16 cellular contexts compared by ENCODE assay signal in the genomic region with DNA sequence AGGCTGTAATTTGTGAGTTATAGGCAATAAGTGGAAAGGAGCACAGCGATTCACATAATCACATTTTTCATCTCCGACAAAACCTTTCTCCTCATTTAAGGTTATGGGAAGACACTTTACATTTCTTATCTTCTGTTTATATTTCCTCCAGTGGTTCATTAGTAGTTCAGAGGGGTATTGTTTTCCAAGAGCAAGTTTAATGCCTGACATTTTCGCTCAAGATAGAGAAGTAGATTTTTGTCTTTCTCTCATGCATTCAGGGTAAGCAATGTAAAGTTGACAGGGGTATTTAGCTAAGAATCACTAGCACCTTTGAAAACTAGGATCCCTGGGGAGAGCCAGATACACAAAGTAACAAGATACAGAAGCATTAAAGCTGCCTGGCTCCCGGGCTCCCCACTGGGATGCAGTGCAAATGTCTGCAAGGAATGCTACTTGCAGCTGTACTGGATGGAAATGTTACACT.
A peak's percentile ranks its signal among the peaks of the same experiment; 100 is the strongest.
DNase-seq lines count a peak whose midpoint lies in the region; ATAC-seq and TF ChIP-seq lines count a peak whose summit lies in the region.
"Had no signal": no experiment of that assay in that cellular context is flagged by ENCODE, and none has a peak within 500 bp of the region (broad histone marks: within the 10 kb centered on the region; RNA-seq: fewer than 3 reads in every experiment).

No MANE protein-coding gene starts in this region.

- WGBS in IMR-90 (ENCODE audit: extremely low coverage in 2 of 2, insufficient read length in 1 of 2), 2 experiments = no CpG with 5 or more reads among the region's 4 CpGs

- H3K14ac ChIP-seq in IMR-90 (replicated peaks; ENCODE audit: low read depth, low read length) = no peak overlapping the region

- H3K9me3 Mint-ChIP-seq in activated CD4-positive, alpha-beta T cell treated with anti-CD3 and anti-CD28 coated beads, Interleukin-2, amount 10 ng/mL, durations not matched to agents 24 days and 14 days = no peaks in the 10 kb centered on the region

- H3K18ac ChIP-seq in IMR-90 (ENCODE audit: low read depth, low read length) = no peak overlapping the region

- H3K36me3 ChIP-seq in IMR-90 (ENCODE audit: control insufficient read depth, insufficient read depth, low read length) (no peaks in the 10 kb centered on the region), NT2/D1 (ENCODE audit: insufficient read depth, insufficient read length, low read length) (no peaks in the 10 kb centered on the region)
- H3K36me3 ChIP-seq: adrenal gland, SJSA1 had no signal

- no peak overlapping the region for H3K4me3 Mint-ChIP-seq in activated CD4-positive, alpha-beta T cell treated with anti-CD3 and anti-CD28 coated beads, Interleukin-2, amount 10 ng/mL, durations not matched to agents 24 days and 14 days
- H3K4me3 Mint-ChIP-seq: activated CD8-positive, alpha-beta T cell treated with anti-CD3 and anti-CD28 coated beads, Interleukin-2, amount 10 ng/mL, durations not matched to agents 7 days and 5 days; stimulated activated naive B cell treated with anti-CD40 and anti-IgM and Interleukin-4, amounts not matched to agents 10 μg/mL and 1 μg/mL and 100 μg/mL, for 72 hours had no signal

- no peak overlapping the region for H4K5ac ChIP-seq in IMR-90 (ENCODE audit: low read depth, low read length)

- no peak overlapping the region for H4K91ac ChIP-seq in IMR-90 (ENCODE audit: insufficient read depth, low read depth, low read length)

- no peak overlapping the region for H3K56ac ChIP-seq in IMR-90 (ENCODE audit: extremely low read depth, insufficient read depth, low read length)

- H3K27me3 ChIP-seq in IMR-90 (ENCODE audit: control insufficient read depth, insufficient read depth, low read length) (no peaks in the 10 kb centered on the region), NT2/D1 (ENCODE audit: insufficient read depth, insufficient read length) (no peaks in the 10 kb centered on the region)
- H3K27me3 ChIP-seq: adrenal gland, SJSA1 had no signal

- H3K4me3 ChIP-seq in IMR-90 (ENCODE audit: insufficient read depth, low read depth, low read length) (no peak overlapping the region), NT2/D1 (ENCODE audit: insufficient read length, low read depth) (no peak overlapping the region)
- H3K4me3 ChIP-seq: adrenal gland, SJSA1, skin epidermis had no signal

- peaks cover 7% of the 10 kb centered on the region for H3K4me1 Mint-ChIP-seq in activated CD4-positive, alpha-beta T cell treated with anti-CD3 and anti-CD28 coated beads, Interleukin-2, amount 10 ng/mL, durations not matched to agents 24 days and 14 days

- H3K4me2 ChIP-seq in IMR-90 (ENCODE audit: low read depth, low read length) = no peak overlapping the region

- H3K4me1 ChIP-seq in IMR-90 (ENCODE audit: control insufficient read depth, insufficient read depth, low read length) (peaks cover 3% of the 10 kb centered on the region; the same call in 1 of the 2 replicates), NT2/D1 (ENCODE audit: insufficient read depth, insufficient read length) (no peaks in the 10 kb centered on the region)

- H3K79me1 ChIP-seq in IMR-90 (ENCODE audit: low read depth in 1 of 2, low read length in 2 of 2) = no peaks in the 10 kb centered on the region

- TF ChIP-seq CTCF in IMR-90 (conservative IDR thresholded peaks at IDR 0.05; ENCODE audit: low read depth, low read length) = no peak

- H2BK5ac ChIP-seq in IMR-90 (ENCODE audit: low read depth, low read length, poor library complexity, severe bottlenecking) = no peak overlapping the region

- ATAC-seq in IMR-90 (ENCODE audit: low read depth) (peak; percentile 42; the same call in 1 of the 2 replicates), SK-N-SH treated with all-trans-retinoic acid at 6 μM for 48 hours (no peak), HG03175 (IDR thresholded peaks at IDR 0.05; ENCODE audit: unreplicated experiment) (no peak), HG03520 (IDR thresholded peaks at IDR 0.05; ENCODE audit: unreplicated experiment) (no peak)
- ATAC-seq: activated CD8-positive, alpha-beta T cell treated with anti-CD3 and anti-CD28 coated beads, Interleukin-2, amount 10 ng/mL, durations not matched to agents 7 days and 5 days; stimulated activated naive B cell treated with anti-CD40 and anti-IgM and Interleukin-4, amounts not matched to agents 10 μg/mL and 1 μg/mL and 100 μg/mL, for 72 hours had no signal

- TF ChIP-seq RAD21 in IMR-90 (IDR thresholded peaks at IDR 0.05; ENCODE audit: low read length) = no peak

- in situ Hi-C loops in IMR-90 (cut with MboI; ENCODE audit: low sequenced_read_pairs) = no loop called here

- H3K9me3 ChIP-seq in IMR-90 (ENCODE audit: control insufficient read depth, insufficient read depth, low read length) = no peaks in the 10 kb centered on the region
- no peaks in the 10 kb centered on the region for H3K9me3 ChIP-seq in NT2/D1 (ENCODE audit: insufficient read depth, low read length)
- H3K9me3 ChIP-seq: adrenal gland, SJSA1 had no signal

- CTCF ChIA-PET in IMR-90 (lab: Yijun Ruan, JAX) = no interaction called here

- no peak overlapping the region for H2BK15ac ChIP-seq in IMR-90 (ENCODE audit: low read depth, low read length)

- H3K27ac ChIP-seq in IMR-90 (ENCODE audit: insufficient read depth, low read length) = no peak overlapping the region
- H3K27ac ChIP-seq: adrenal gland, SJSA1, skin epidermis had no signal

- H2AK5ac ChIP-seq in IMR-90 (ENCODE audit: low read depth, low read length) = no peak overlapping the region

- H4K20me1 ChIP-seq in IMR-90 (ENCODE audit: insufficient read depth, low read length) = no peaks in the 10 kb centered on the region

- H3K27me3 Mint-ChIP-seq in activated CD4-positive, alpha-beta T cell treated with anti-CD3 and anti-CD28 coated beads, Interleukin-2, amount 10 ng/mL, durations not matched to agents 24 days and 14 days = no peaks in the 10 kb centered on the region
- H3K27me3 Mint-ChIP-seq: stimulated activated naive B cell treated with anti-CD40 and anti-IgM and Interleukin-4, amounts not matched to agents 10 μg/mL and 1 μg/mL and 100 μg/mL, for 72 hours had no signal

- no peak overlapping the region for H2AK9ac ChIP-seq in IMR-90 (replicated peaks; ENCODE audit: low read depth, low read length, poor library complexity)

- no peak overlapping the region for H4K8ac ChIP-seq in IMR-90 (ENCODE audit: low read depth in 2 of 2, low read length in 2 of 2)

- peaks cover 3% of the 10 kb centered on the region for H3K36me3 Mint-ChIP-seq in activated CD4-positive, alpha-beta T cell treated with anti-CD3 and anti-CD28 coated beads, Interleukin-2, amount 10 ng/mL, durations not matched to agents 24 days and 14 days (ENCODE audit: low read depth)

- H2BK120ac ChIP-seq in IMR-90 (ENCODE audit: low read depth, low read length) = no peak overlapping the region

- no peak overlapping the region for H3K9ac ChIP-seq in IMR-90 (ENCODE audit: low read depth, low read length)
- no peak overlapping the region for H3K9ac ChIP-seq in NT2/D1 (ENCODE audit: insufficient read length, low read depth)

- POLR2A ChIA-PET in IMR-90 (lab: Charles Lee; ENCODE audit: unreplicated experiment) = no interaction called here

- no peak overlapping the region for H3K23ac ChIP-seq in IMR-90 (ENCODE audit: low read depth, low read length)

- DNase-seq in D341Med (ENCODE audit: low spot score) (peak; percentile 47), IMR-90 (no peak), NT2/D1 (ENCODE audit: low read depth, low spot score) (peak; percentile 30), left kidney (ENCODE audit: low read depth, low spot score) (peak; percentile 32)
- DNase-seq in activated CD4-positive, alpha-beta T cell treated with anti-CD3 and anti-CD28 coated beads, Interleukin-2, amount 10 ng/mL, durations not matched to agents 24 days and 14 days = no peak
- DNase-seq: activated CD8-positive, alpha-beta T cell treated with anti-CD3 and anti-CD28 coated beads, Interleukin-2, amount 10 ng/mL, durations not matched to agents 7 days and 5 days; adrenal gland; AML-193; GOT3; NCI-H1694; stimulated activated naive B cell treated with anti-CD40 and anti-IgM and Interleukin-4, amounts not matched to agents 10 μg/mL and 1 μg/mL and 100 μg/mL, for 72 hours had no signal

- no peaks in the 10 kb centered on the region for H3K9me1 ChIP-seq in IMR-90 (ENCODE audit: insufficient read depth, low read length)

- TF ChIP-seq POLR2A in IMR-90 (IDR thresholded peaks at IDR 0.05; ENCODE audit: low read depth, low read length) = no peak

- no peak overlapping the region for H3K4ac ChIP-seq in IMR-90 (ENCODE audit: low read depth, low read length)

- H2BK20ac ChIP-seq in IMR-90 (ENCODE audit: low read depth, low read length) = no peak overlapping the region

- H3K27ac Mint-ChIP-seq in activated CD4-positive, alpha-beta T cell treated with anti-CD3 and anti-CD28 coated beads, Interleukin-2, amount 10 ng/mL, durations not matched to agents 24 days and 14 days = no peak overlapping the region
- H3K27ac Mint-ChIP-seq: activated CD8-positive, alpha-beta T cell treated with anti-CD3 and anti-CD28 coated beads, Interleukin-2, amount 10 ng/mL, durations not matched to agents 7 days and 5 days; stimulated activated naive B cell treated with anti-CD40 and anti-IgM and Interleukin-4, amounts not matched to agents 10 μg/mL and 1 μg/mL and 100 μg/mL, for 72 hours had no signal

- no TSS peak for BruUV-seq in IMR-90 (replicated peaks; lab: Mats Ljungman, UMichigan)

- dilution Hi-C loops in IMR-90 (cut with HindIII; ENCODE audit: low sequenced_read_pairs, unreplicated experiment) = no loop called here

- H2AFZ ChIP-seq in IMR-90 (replicated peaks; ENCODE audit: low read length, poor library complexity) = no peak overlapping the region

- intact Hi-C loops in IMR-90 (cut with micrococcal nuclease) = no loop called here
- intact Hi-C loops in activated CD4-positive, alpha-beta T cell treated with anti-CD3 and anti-CD28 coated beads, Interleukin-2, amount 10 ng/mL, durations not matched to agents 24 days and 14 days (cut with micrococcal nuclease) = no loop called here

TF ChIP-seq in IMR-90, 13 proteins besides CTCF, POLR2A, EP300 and RAD21 (continues in another document):
- TF ChIP-seq FOS (IDR thresholded peaks at IDR 0.05; ENCODE audit: low read depth, low read length) (no peak), RCOR1 (IDR thresholded peaks at IDR 0.05; ENCODE audit: insufficient replicate concordance, low read length) (no peak)

TF ChIP-seq in SK-N-SH treated with all-trans-retinoic acid at 6 μM for 48 hours, 23 proteins besides CTCF, POLR2A, EP300 and RAD21 (continues in another document):
- TF ChIP-seq, protein P1, sequence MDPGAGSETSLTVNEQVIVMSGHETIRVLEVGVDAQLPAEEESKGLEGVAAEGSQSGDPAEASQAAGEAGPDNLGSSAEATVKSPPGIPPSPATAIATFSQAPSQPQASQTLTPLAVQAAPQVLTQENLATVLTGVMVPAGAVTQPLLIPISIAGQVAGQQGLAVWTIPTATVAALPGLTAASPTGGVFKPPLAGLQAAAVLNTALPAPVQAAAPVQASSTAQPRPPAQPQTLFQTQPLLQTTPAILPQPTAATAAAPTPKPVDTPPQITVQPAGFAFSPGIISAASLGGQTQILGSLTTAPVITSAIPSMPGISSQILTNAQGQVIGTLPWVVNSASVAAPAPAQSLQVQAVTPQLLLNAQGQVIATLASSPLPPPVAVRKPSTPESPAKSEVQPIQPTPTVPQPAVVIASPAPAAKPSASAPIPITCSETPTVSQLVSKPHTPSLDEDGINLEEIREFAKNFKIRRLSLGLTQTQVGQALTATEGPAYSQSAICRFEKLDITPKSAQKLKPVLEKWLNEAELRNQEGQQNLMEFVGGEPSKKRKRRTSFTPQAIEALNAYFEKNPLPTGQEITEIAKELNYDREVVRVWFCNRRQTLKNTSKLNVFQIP (CRISPR knock-in tag; IDR thresholded peaks at IDR 0.05; ENCODE audit: borderline replicate concordance, low read depth) = no peak
- TF ChIP-seq ESRRG (CRISPR knock-in tag; IDR thresholded peaks at IDR 0.05) = no peak

Comparison
In these comparisons a context has a peak if more than half of its experiments do, and no peak if none do; other contexts are left out.
1. DNase-seq: peak in D341Med (single experiment), NT2/D1 (single experiment) and left kidney (single experiment); none in IMR-90 (single experiment) and activated CD4-positive, alpha-beta T cell treated with anti-CD3 and anti-CD28 coated beads, Interleukin-2, amount 10 ng/mL, durations not matched to agents 24 days and 14 days (single experiment).